Comparison of ENCODE assay signal across 10 cellular contexts in genomic region chr2:84548303-84548702, GRCh38. TPM values are rescaled to one million over a fixed set of nuclear protein-coding genes. Genes with fewer than 3 reads are reported as not detected.
"Had no signal": no experiment of that assay in that cellular context is flagged by ENCODE, and none has a peak within 500 bp of the region (broad histone marks: within the 10 kb centered on the region; RNA-seq: fewer than 3 reads in every experiment).

No MANE protein-coding gene starts in this region.

- H3K9ac ChIP-seq: GM23248, KMS-11 had no signal

- H3K4me3 ChIP-seq: GM23248, HAP-1 had no signal

- H3K27ac ChIP-seq: GM23248, HL-60, KMS-11 had no signal

- H3K36me3 ChIP-seq: HAP-1 had no signal

- ATAC-seq: HCT116 had no signal

- H3K4me1 ChIP-seq: HAP-1 had no signal

- H2AFZ ChIP-seq: GM23248 had no signal

- H3K9me3 ChIP-seq: HAP-1 had no signal

- H3K4me2 ChIP-seq: KMS-11 had no signal

- DNase-seq: GM23248, GOT3, H7, HFFc6, IMR-90, KBM-7 had no signal

RNA-seq across cellular contexts. Expression of gene DNAH6, which starts 32.0 kb away (rescaled TPM):
- polyA plus RNA-seq: GM23248 had no signal
